Comparison of ENCODE assay signal across 1 cellular context in the genomic region with DNA sequence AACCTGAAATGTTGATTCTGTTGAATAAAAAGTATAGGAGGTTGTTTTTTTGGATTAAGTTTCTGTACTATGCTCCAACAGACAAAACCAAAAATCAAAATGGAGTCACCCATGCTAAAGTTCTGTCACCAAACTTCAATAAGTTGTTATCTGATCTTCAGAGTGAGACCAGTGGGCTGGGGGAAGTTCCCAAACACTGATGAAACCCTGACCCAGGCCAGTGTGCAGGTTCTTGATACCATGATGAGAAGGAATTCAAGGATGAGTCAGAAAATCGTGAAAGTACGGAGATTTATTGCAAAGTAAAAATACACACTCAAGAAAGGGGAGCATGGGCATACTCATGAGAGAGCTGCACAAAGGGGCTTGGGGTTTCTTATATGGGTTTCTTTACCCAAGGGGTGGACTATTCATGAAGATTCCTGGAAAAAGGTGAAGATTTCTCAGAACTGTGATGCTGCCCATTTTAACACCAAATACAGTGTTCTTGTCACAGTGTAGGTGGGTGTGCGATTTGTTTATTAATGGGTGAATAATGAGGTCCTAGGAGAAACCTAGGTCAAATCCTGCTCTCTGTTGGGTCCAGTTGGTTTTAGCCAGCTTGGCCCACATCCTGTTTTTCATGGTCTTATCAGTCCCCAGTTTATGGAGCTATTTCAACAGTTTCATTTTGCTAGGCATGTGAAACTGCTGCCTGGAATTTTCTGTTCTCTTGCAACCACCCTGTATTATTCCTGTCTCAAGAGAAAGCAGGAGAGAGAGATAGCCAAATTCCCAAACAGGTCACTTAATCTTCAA.
TF ChIP-seq lines count a peak whose summit lies in the region.

No MANE protein-coding gene starts in this region.

TF ChIP-seq in K562, 482 proteins besides CTCF, POLR2A, EP300 and RAD21 (continued from another document and continues in another):
- TF ChIP-seq, protein P1, sequence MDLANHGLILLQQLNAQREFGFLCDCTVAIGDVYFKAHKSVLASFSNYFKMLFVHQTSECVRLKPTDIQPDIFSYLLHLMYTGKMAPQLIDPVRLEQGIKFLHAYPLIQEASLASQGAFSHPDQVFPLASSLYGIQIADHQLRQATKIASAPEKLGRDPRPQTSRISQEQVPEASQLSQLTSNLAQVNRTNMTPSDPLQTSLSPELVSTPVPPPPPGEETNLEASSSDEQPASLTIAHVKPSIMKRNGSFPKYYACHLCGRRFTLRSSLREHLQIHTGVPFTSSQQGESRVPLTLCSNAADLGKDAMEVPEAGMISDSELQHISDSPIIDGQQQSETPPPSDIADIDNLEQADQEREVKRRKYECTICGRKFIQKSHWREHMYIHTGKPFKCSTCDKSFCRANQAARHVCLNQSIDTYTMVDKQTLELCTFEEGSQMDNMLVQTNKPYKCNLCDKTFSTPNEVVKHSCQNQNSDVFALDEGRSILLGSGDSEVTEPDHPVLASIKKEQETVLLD (IDR thresholded peaks at IDR 0.05): no peak
- TF ChIP-seq PRMT5 (CRISPR knock-in tag; IDR thresholded peaks at IDR 0.05) (no peak), ZNF217 (CRISPR knock-in tag; IDR thresholded peaks at IDR 0.05) (no peak), SREBF1 (IDR thresholded peaks at IDR 0.05; ENCODE audit: borderline replicate concordance, low read depth, low read length) (no peak), TOE1 (IDR thresholded peaks at IDR 0.05; ENCODE audit: borderline replicate concordance) (no peak), TOE1 (CRISPR knock-in tag; IDR thresholded peaks at IDR 0.05; ENCODE audit: borderline replicate concordance, low read depth) (no peak), SMAD4 (CRISPR knock-in tag; conservative IDR thresholded peaks at IDR 0.05) (peak; percentile 99), MTA1 (IDR thresholded peaks at IDR 0.05; ENCODE audit: borderline replicate concordance) (no peak), POU5F1 (IDR thresholded peaks at IDR 0.05; ENCODE audit: borderline replicate concordance, low read depth, low read length, partially characterized antibody) (no peak), CHD1 (IDR thresholded peaks at IDR 0.05; ENCODE audit: low read length) (no peak), SIN3A (IDR thresholded peaks at IDR 0.05; ENCODE audit: borderline replicate concordance in 2 of 2, control insufficient read depth in 1 of 2, low read depth in 2 of 2, low read length in 2 of 2) (no peak), ZNF695 (CRISPR knock-in tag; IDR thresholded peaks at IDR 0.05) (peak; percentile 78; the same call in 1 of the 2 replicates), NR4A1 (CRISPR knock-in tag; IDR thresholded peaks at IDR 0.05) (peak; percentile 77; the same call in 1 of the 2 replicates), NR4A1 (tag; IDR thresholded peaks at IDR 0.05) (peak; percentile 99), ZNF253 (CRISPR knock-in tag; conservative IDR thresholded peaks at IDR 0.05) (no peak), ZNF165 (CRISPR knock-in tag; IDR thresholded peaks at IDR 0.05; ENCODE audit: borderline replicate concordance) (peak; percentile 97), ZNF77 (CRISPR knock-in tag; IDR thresholded peaks at IDR 0.05) (no peak), GABPB2 (CRISPR knock-in tag; conservative IDR thresholded peaks at IDR 0.05) (0 out of 2 replicates have a peak, but pooled peaks have one; percentile 37), HDAC8 (tag; IDR thresholded peaks at IDR 0.05) (peak; percentile 96), CHD2 (IDR thresholded peaks at IDR 0.05; ENCODE audit: low read depth, low read length) (no peak), ETV1 (tag; conservative IDR thresholded peaks at IDR 0.05; ENCODE audit: low read depth) (peak; percentile 87), KHSRP (IDR thresholded peaks at IDR 0.05) (no peak), SMAD3 (CRISPR knock-in tag; conservative IDR thresholded peaks at IDR 0.05) (peak; percentile 99), BHLHE40 (IDR thresholded peaks at IDR 0.05; ENCODE audit: low read length) (no peak), MIER1 (IDR thresholded peaks at IDR 0.05; ENCODE audit: low read depth) (no peak), HEY1 (CRISPR knock-in tag; IDR thresholded peaks at IDR 0.05; ENCODE audit: borderline replicate concordance) (0 out of 2 replicates have a peak, but pooled peaks have one; percentile 64), TFAM (CRISPR knock-in tag; conservative IDR thresholded peaks at IDR 0.05) (no peak), TSC22D4 (tag; IDR thresholded peaks at IDR 0.05) (no peak), ZNF445 (CRISPR knock-in tag; IDR thresholded peaks at IDR 0.05; ENCODE audit: low read depth) (peak; percentile 86)
- TF ChIP-seq, protein P2, sequence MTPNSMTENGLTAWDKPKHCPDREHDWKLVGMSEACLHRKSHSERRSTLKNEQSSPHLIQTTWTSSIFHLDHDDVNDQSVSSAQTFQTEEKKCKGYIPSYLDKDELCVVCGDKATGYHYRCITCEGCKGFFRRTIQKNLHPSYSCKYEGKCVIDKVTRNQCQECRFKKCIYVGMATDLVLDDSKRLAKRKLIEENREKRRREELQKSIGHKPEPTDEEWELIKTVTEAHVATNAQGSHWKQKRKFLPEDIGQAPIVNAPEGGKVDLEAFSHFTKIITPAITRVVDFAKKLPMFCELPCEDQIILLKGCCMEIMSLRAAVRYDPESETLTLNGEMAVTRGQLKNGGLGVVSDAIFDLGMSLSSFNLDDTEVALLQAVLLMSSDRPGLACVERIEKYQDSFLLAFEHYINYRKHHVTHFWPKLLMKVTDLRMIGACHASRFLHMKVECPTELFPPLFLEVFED (CRISPR knock-in tag; conservative IDR thresholded peaks at IDR 0.05): peak; percentile 96
- TF ChIP-seq, protein P3, sequence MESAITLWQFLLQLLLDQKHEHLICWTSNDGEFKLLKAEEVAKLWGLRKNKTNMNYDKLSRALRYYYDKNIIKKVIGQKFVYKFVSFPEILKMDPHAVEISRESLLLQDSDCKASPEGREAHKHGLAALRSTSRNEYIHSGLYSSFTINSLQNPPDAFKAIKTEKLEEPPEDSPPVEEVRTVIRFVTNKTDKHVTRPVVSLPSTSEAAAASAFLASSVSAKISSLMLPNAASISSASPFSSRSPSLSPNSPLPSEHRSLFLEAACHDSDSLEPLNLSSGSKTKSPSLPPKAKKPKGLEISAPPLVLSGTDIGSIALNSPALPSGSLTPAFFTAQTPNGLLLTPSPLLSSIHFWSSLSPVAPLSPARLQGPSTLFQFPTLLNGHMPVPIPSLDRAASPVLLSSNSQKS (CRISPR knock-in tag; IDR thresholded peaks at IDR 0.05): peak; percentile 88; the same call in 1 of the 2 replicates
- TF ChIP-seq, protein P4, sequence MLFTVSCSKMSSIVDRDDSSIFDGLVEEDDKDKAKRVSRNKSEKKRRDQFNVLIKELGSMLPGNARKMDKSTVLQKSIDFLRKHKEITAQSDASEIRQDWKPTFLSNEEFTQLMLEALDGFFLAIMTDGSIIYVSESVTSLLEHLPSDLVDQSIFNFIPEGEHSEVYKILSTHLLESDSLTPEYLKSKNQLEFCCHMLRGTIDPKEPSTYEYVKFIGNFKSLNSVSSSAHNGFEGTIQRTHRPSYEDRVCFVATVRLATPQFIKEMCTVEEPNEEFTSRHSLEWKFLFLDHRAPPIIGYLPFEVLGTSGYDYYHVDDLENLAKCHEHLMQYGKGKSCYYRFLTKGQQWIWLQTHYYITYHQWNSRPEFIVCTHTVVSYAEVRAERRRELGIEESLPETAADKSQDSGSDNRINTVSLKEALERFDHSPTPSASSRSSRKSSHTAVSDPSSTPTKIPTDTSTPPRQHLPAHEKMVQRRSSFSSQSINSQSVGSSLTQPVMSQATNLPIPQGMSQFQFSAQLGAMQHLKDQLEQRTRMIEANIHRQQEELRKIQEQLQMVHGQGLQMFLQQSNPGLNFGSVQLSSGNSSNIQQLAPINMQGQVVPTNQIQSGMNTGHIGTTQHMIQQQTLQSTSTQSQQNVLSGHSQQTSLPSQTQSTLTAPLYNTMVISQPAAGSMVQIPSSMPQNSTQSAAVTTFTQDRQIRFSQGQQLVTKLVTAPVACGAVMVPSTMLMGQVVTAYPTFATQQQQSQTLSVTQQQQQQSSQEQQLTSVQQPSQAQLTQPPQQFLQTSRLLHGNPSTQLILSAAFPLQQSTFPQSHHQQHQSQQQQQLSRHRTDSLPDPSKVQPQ (CRISPR knock-in tag; IDR thresholded peaks at IDR 0.05; ENCODE audit: borderline replicate concordance): peak; percentile 84; the same call in 1 of the 2 replicates
- TF ChIP-seq, protein P5, sequence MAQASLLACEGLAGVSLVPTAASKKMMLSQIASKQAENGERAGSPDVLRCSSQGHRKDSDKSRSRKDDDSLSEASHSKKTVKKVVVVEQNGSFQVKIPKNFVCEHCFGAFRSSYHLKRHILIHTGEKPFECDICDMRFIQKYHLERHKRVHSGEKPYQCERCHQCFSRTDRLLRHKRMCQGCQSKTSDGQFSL (CRISPR knock-in tag; IDR thresholded peaks at IDR 0.05): no peak
- TF ChIP-seq, protein P5 (tag; IDR thresholded peaks at IDR 0.05): peak in 1 of 2 experiments; percentile 97; a peak in 2 of 4 replicates
- TF ChIP-seq, protein P6, sequence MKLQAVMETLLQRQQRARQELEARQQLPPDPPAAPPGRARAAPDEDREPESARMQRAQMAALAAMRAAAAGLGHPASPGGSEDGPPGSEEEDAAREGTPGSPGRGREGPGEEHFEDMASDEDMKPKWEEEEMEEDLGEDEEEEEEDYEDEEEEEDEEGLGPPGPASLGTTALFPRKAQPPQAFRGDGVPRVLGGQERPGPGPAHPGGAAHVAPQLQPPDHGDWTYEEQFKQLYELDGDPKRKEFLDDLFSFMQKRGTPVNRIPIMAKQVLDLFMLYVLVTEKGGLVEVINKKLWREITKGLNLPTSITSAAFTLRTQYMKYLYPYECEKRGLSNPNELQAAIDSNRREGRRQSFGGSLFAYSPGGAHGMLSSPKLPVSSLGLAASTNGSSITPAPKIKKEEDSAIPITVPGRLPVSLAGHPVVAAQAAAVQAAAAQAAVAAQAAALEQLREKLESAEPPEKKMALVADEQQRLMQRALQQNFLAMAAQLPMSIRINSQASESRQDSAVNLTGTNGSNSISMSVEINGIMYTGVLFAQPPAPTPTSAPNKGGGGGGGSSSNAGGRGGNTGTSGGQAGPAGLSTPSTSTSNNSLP (IDR thresholded peaks at IDR 0.05; ENCODE audit: borderline replicate concordance, low read depth, low read length): no peak
- TF ChIP-seq, protein P7, sequence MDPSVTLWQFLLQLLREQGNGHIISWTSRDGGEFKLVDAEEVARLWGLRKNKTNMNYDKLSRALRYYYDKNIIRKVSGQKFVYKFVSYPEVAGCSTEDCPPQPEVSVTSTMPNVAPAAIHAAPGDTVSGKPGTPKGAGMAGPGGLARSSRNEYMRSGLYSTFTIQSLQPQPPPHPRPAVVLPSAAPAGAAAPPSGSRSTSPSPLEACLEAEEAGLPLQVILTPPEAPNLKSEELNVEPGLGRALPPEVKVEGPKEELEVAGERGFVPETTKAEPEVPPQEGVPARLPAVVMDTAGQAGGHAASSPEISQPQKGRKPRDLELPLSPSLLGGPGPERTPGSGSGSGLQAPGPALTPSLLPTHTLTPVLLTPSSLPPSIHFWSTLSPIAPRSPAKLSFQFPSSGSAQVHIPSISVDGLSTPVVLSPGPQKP (CRISPR knock-in tag; IDR thresholded peaks at IDR 0.05): no peak
- TF ChIP-seq, protein P8, sequence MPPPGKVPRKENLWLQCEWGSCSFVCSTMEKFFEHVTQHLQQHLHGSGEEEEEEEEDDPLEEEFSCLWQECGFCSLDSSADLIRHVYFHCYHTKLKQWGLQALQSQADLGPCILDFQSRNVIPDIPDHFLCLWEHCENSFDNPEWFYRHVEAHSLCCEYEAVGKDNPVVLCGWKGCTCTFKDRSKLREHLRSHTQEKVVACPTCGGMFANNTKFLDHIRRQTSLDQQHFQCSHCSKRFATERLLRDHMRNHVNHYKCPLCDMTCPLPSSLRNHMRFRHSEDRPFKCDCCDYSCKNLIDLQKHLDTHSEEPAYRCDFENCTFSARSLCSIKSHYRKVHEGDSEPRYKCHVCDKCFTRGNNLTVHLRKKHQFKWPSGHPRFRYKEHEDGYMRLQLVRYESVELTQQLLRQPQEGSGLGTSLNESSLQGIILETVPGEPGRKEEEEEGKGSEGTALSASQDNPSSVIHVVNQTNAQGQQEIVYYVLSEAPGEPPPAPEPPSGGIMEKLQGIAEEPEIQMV (tag; conservative IDR thresholded peaks at IDR 0.05; ENCODE audit: low read depth): peak; percentile 99
- TF ChIP-seq, protein P9, sequence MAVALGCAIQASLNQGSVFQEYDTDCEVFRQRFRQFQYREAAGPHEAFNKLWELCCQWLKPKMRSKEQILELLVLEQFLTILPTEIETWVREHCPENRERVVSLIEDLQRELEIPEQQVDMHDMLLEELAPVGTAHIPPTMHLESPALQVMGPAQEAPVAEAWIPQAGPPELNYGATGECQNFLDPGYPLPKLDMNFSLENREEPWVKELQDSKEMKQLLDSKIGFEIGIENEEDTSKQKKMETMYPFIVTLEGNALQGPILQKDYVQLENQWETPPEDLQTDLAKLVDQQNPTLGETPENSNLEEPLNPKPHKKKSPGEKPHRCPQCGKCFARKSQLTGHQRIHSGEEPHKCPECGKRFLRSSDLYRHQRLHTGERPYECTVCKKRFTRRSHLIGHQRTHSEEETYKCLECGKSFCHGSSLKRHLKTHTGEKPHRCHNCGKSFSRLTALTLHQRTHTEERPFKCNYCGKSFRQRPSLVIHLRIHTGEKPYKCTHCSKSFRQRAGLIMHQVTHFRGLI (CRISPR knock-in tag; IDR thresholded peaks at IDR 0.05): peak; percentile 98
- TF ChIP-seq, protein P10, sequence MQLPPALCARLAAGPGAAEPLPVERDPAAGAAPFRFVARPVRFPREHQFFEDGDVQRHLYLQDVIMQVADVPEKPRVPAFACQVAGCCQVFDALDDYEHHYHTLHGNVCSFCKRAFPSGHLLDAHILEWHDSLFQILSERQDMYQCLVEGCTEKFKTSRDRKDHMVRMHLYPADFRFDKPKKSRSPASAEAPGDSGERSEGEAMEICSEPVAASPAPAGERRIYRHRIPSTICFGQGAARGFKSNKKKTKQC (CRISPR knock-in tag; IDR thresholded peaks at IDR 0.05): no peak
- TF ChIP-seq, protein P11, sequence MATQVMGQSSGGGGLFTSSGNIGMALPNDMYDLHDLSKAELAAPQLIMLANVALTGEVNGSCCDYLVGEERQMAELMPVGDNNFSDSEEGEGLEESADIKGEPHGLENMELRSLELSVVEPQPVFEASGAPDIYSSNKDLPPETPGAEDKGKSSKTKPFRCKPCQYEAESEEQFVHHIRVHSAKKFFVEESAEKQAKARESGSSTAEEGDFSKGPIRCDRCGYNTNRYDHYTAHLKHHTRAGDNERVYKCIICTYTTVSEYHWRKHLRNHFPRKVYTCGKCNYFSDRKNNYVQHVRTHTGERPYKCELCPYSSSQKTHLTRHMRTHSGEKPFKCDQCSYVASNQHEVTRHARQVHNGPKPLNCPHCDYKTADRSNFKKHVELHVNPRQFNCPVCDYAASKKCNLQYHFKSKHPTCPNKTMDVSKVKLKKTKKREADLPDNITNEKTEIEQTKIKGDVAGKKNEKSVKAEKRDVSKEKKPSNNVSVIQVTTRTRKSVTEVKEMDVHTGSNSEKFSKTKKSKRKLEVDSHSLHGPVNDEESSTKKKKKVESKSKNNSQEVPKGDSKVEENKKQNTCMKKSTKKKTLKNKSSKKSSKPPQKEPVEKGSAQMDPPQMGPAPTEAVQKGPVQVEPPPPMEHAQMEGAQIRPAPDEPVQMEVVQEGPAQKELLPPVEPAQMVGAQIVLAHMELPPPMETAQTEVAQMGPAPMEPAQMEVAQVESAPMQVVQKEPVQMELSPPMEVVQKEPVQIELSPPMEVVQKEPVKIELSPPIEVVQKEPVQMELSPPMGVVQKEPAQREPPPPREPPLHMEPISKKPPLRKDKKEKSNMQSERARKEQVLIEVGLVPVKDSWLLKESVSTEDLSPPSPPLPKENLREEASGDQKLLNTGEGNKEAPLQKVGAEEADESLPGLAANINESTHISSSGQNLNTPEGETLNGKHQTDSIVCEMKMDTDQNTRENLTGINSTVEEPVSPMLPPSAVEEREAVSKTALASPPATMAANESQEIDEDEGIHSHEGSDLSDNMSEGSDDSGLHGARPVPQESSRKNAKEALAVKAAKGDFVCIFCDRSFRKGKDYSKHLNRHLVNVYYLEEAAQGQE (CRISPR knock-in tag; IDR thresholded peaks at IDR 0.05; ENCODE audit: low read depth): peak; percentile 69; the same call in 1 of the 2 replicates
